ENCODE assay signal across 1 cellular context in the genomic region with DNA sequence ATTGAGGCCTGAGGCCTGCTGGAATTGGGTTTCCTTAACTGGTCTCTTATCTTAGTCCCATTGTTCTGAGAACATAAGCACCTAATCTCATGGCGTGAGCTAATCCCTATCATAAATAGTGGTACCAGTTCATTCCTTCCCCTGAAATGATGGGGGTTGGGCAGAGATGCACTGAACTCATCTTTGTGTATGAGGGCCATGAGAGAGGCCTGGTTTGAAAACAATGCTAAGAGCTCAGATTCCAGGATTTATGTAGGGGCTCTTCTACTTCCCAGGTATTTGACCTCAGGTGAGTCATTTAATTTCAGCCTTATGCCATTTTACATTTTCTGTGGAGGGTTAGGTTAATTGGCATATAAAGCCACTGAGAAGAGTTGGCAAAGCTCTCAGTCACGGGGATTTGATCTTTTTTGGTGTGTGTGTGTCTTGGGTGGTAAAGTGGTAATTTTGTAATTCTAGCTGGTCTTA.
TF ChIP-seq lines count a peak whose summit lies in the region.

No MANE protein-coding gene starts in this region.

TF ChIP-seq in H1, 55 proteins besides CTCF, POLR2A, EP300 and RAD21:
- TF ChIP-seq SRF (IDR thresholded peaks at IDR 0.05; ENCODE audit: low read depth, low read length) (no peak), POLR2AphosphoS5 (IDR thresholded peaks at IDR 0.05; ENCODE audit: low read depth, low read length) (0 out of 2 replicates have a peak, but pooled peaks have one; percentile 50), POU5F1 (IDR thresholded peaks at IDR 0.05; ENCODE audit: low read depth, low read length) (no peak)
- TF ChIP-seq, protein P1, sequence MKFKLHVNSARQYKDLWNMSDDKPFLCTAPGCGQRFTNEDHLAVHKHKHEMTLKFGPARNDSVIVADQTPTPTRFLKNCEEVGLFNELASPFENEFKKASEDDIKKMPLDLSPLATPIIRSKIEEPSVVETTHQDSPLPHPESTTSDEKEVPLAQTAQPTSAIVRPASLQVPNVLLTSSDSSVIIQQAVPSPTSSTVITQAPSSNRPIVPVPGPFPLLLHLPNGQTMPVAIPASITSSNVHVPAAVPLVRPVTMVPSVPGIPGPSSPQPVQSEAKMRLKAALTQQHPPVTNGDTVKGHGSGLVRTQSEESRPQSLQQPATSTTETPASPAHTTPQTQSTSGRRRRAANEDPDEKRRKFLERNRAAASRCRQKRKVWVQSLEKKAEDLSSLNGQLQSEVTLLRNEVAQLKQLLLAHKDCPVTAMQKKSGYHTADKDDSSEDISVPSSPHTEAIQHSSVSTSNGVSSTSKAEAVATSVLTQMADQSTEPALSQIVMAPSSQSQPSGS (IDR thresholded peaks at IDR 0.05; ENCODE audit: low read length) = 0 out of 2 replicates have a peak, but pooled peaks have one; percentile 24
